9 cellular contexts compared by ENCODE assay signal in genomic region chr14:96104469-96105057, GRCh38.
DNase-seq lines count a peak whose midpoint lies in the region; ATAC-seq lines count a peak whose summit lies in the region.
"Had no signal": no experiment of that assay in that cellular context is flagged by ENCODE, and none has a peak within 500 bp of the region (broad histone marks: within the 10 kb centered on the region; RNA-seq: fewer than 3 reads in every experiment).

No MANE protein-coding gene starts in this region.

- H3K4me3 ChIP-seq in BLaER1 treated with 17β-estradiol and CSF1 and Interleukin-3, amounts not matched to agents 10 nM and 100 nM = no peak overlapping the region
- no peak overlapping the region for H3K4me3 ChIP-seq in CD4-positive, alpha-beta memory T cell (ENCODE audit: low read length in 2 of 2)

- H3K9me3 ChIP-seq in BLaER1 treated with 17β-estradiol and CSF1 and Interleukin-3, amounts not matched to agents 10 nM and 100 nM (replicated peaks in 1 of 11) = peaks cover 0 to 4% (median 0%) of the 10 kb centered on the region in 11 experiments; a peak in 1 of 22 replicates
- H3K9me3 ChIP-seq in CD4-positive, alpha-beta memory T cell (ENCODE audit: control insufficient read depth in 1 of 2, low read length in 2 of 2) = no peaks in the 10 kb centered on the region

- DNase-seq in M059J (ENCODE audit: low read depth) = peak; percentile 88
- DNase-seq in dedifferentiated amniotic fluid mesenchymal stem cell (ENCODE audit: extremely low spot score) = peak; percentile 97
- peak; percentile 86 for DNase-seq in mucosa of gallbladder (ENCODE audit: low spot score)
- no peak for DNase-seq in activated T-cell treated with anti-CD3 and anti-CD28 coated beads, Interleukin-2, amount 50 U/mL, for 72 hours
- no peak for DNase-seq in putamen (ENCODE audit: low spot score)
- DNase-seq in CD4-positive, alpha-beta memory T cell = no peak

- POLR2A ChIA-PET in CD4-positive, alpha-beta memory T cell (lab: Charles Lee; ENCODE audit: partially characterized antibody) = no interaction called here

- CTCF ChIA-PET in CD4-positive, alpha-beta memory T cell (lab: Charles Lee; ENCODE audit: partially characterized antibody) = no interaction called here

- H3K27ac ChIP-seq in BLaER1 treated with 17β-estradiol and CSF1 and Interleukin-3, amounts not matched to agents 10 nM and 100 nM = peak overlapping the region in 7 of 11 experiments; percentile 44 to 80 (median 71); a peak in 13 of 22 replicates
- no peak overlapping the region for H3K27ac ChIP-seq in CD4-positive, alpha-beta memory T cell (ENCODE audit: low read depth, low read length)

- peak overlapping the region in 4 of 11 experiments; percentile 14 to 60 (median 46); a peak in 5 of 22 replicates for H3K9ac ChIP-seq in BLaER1 treated with 17β-estradiol and CSF1 and Interleukin-3, amounts not matched to agents 10 nM and 100 nM

- no peaks in the 10 kb centered on the region for H3K36me3 ChIP-seq in BLaER1 treated with 17β-estradiol and CSF1 and Interleukin-3, amounts not matched to agents 10 nM and 100 nM
- H3K36me3 ChIP-seq in CD4-positive, alpha-beta memory T cell (ENCODE audit: insufficient read depth, low read length) = no peaks in the 10 kb centered on the region

- H3K4me2 ChIP-seq in BLaER1 treated with 17β-estradiol and CSF1 and Interleukin-3, amounts not matched to agents 10 nM and 100 nM = peak overlapping the region in 10 of 11 experiments; percentile 9 to 69 (median 51); a peak in 19 of 22 replicates

- H4K20me1 ChIP-seq in BLaER1 treated with 17β-estradiol and CSF1 and Interleukin-3, amounts not matched to agents 10 nM and 100 nM = no peaks in the 10 kb centered on the region

- intact Hi-C loops in CD4-positive, alpha-beta memory T cell (cut with micrococcal nuclease) = no loop called here

- no peak for ATAC-seq in GM19328 (IDR thresholded peaks at IDR 0.05; ENCODE audit: unreplicated experiment)
- no peak for ATAC-seq in activated T-cell treated with anti-CD3 and anti-CD28 coated beads, Interleukin-2, amount 50 U/mL, for 72 hours (replicated peaks in 1 of 2)

- peaks cover 11% of the 10 kb centered on the region for H3K27me3 Mint-ChIP-seq in activated T-cell treated with anti-CD3 and anti-CD28 coated beads, Interleukin-2, amount 50 U/mL, for 72 hours (ENCODE audit: low read depth)
- peaks cover 0 to 2% of the 10 kb centered on the region in 2 donors for H3K27me3 Mint-ChIP-seq in CD4-positive, alpha-beta memory T cell
- H3K27me3 Mint-ChIP-seq: dendritic cell treated with granulocyte-macrophage colony-stimulating factor and Interleukin-4, amounts not matched to agents 40 ng/mL and 50 ng/mL, for 4 days had no signal

- H3K9me3 Mint-ChIP-seq in activated T-cell treated with anti-CD3 and anti-CD28 coated beads, Interleukin-2, amount 50 U/mL, for 72 hours = no peaks in the 10 kb centered on the region
- H3K9me3 Mint-ChIP-seq in CD4-positive, alpha-beta memory T cell = no peaks in the 10 kb centered on the region
- H3K9me3 Mint-ChIP-seq: dendritic cell treated with granulocyte-macrophage colony-stimulating factor and Interleukin-4, amounts not matched to agents 40 ng/mL and 50 ng/mL, for 4 days had no signal

- no peaks in the 10 kb centered on the region for H3K36me3 Mint-ChIP-seq in activated T-cell treated with anti-CD3 and anti-CD28 coated beads, Interleukin-2, amount 50 U/mL, for 72 hours (ENCODE audit: insufficient read depth in 2 of 2)
- H3K36me3 Mint-ChIP-seq in CD4-positive, alpha-beta memory T cell = no peaks in the 10 kb centered on the region

- H3K4me3 Mint-ChIP-seq in activated T-cell treated with anti-CD3 and anti-CD28 coated beads, Interleukin-2, amount 50 U/mL, for 72 hours = no peak overlapping the region
- H3K4me3 Mint-ChIP-seq in CD4-positive, alpha-beta memory T cell = no peak overlapping the region
- H3K4me3 Mint-ChIP-seq: dendritic cell treated with granulocyte-macrophage colony-stimulating factor and Interleukin-4, amounts not matched to agents 40 ng/mL and 50 ng/mL, for 4 days had no signal

- H3K27me3 ChIP-seq in BLaER1 treated with 17β-estradiol and CSF1 and Interleukin-3, amounts not matched to agents 10 nM and 100 nM = no peaks in the 10 kb centered on the region
- no peaks in the 10 kb centered on the region for H3K27me3 ChIP-seq in CD4-positive, alpha-beta memory T cell (ENCODE audit: insufficient read depth, low read length)

- no peaks in the 10 kb centered on the region for H3K4me1 Mint-ChIP-seq in activated T-cell treated with anti-CD3 and anti-CD28 coated beads, Interleukin-2, amount 50 U/mL, for 72 hours (ENCODE audit: low read depth)
- peaks cover 0 to 4% (median 0%) of the 10 kb centered on the region in 4 donors for H3K4me1 Mint-ChIP-seq in CD4-positive, alpha-beta memory T cell

- H3K27ac Mint-ChIP-seq in activated T-cell treated with anti-CD3 and anti-CD28 coated beads, Interleukin-2, amount 50 U/mL, for 72 hours = no peak overlapping the region
- H3K27ac Mint-ChIP-seq in CD4-positive, alpha-beta memory T cell = no peak overlapping the region
- H3K27ac Mint-ChIP-seq: dendritic cell treated with granulocyte-macrophage colony-stimulating factor and Interleukin-4, amounts not matched to agents 40 ng/mL and 50 ng/mL, for 4 days had no signal

- peaks cover 7 to 39% (median 19%) of the 10 kb centered on the region in 10 experiments; a peak in 17 of 20 replicates for H3K4me1 ChIP-seq in BLaER1 treated with 17β-estradiol and CSF1 and Interleukin-3, amounts not matched to agents 10 nM and 100 nM
- H3K4me1 ChIP-seq in CD4-positive, alpha-beta memory T cell (ENCODE audit: insufficient read depth, low read length) = no peaks in the 10 kb centered on the region

Comparison
In these comparisons a context has a peak if more than half of its experiments do, and no peak if none do; other contexts are left out.
1. DNase-seq: peak in M059J (single experiment), dedifferentiated amniotic fluid mesenchymal stem cell (single experiment) and mucosa of gallbladder (single experiment); none in activated T-cell treated with anti-CD3 and anti-CD28 coated beads, Interleukin-2, amount 50 U/mL, for 72 hours (0 of 2), putamen (single experiment) and CD4-positive, alpha-beta memory T cell (0 of 5).